Comparison of ENCODE assay signal across 1 cellular context in the genomic region with DNA sequence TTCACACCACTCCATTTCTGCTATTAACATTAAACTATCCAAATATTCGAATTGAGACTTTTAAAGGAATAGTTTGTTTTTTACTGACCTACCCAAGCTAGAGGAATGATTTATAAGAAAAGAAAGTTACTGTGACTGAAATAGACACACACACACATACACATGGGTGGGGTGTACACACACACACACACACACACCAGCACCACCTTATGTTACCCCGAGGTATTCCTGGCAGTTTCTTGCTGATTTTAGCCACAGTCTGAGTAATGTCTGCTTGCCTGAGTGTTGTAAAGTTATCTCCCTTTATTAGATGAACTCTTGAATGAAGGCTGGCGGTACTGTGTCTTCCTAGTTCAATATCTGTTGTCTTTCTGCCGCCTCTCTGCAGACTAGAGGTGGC.
TF ChIP-seq lines count a peak whose summit lies in the region.

No MANE protein-coding gene starts in this region.

TF ChIP-seq in H1, 55 proteins besides CTCF, POLR2A, EP300 and RAD21 (continued from another document):
- TF ChIP-seq, protein P1, sequence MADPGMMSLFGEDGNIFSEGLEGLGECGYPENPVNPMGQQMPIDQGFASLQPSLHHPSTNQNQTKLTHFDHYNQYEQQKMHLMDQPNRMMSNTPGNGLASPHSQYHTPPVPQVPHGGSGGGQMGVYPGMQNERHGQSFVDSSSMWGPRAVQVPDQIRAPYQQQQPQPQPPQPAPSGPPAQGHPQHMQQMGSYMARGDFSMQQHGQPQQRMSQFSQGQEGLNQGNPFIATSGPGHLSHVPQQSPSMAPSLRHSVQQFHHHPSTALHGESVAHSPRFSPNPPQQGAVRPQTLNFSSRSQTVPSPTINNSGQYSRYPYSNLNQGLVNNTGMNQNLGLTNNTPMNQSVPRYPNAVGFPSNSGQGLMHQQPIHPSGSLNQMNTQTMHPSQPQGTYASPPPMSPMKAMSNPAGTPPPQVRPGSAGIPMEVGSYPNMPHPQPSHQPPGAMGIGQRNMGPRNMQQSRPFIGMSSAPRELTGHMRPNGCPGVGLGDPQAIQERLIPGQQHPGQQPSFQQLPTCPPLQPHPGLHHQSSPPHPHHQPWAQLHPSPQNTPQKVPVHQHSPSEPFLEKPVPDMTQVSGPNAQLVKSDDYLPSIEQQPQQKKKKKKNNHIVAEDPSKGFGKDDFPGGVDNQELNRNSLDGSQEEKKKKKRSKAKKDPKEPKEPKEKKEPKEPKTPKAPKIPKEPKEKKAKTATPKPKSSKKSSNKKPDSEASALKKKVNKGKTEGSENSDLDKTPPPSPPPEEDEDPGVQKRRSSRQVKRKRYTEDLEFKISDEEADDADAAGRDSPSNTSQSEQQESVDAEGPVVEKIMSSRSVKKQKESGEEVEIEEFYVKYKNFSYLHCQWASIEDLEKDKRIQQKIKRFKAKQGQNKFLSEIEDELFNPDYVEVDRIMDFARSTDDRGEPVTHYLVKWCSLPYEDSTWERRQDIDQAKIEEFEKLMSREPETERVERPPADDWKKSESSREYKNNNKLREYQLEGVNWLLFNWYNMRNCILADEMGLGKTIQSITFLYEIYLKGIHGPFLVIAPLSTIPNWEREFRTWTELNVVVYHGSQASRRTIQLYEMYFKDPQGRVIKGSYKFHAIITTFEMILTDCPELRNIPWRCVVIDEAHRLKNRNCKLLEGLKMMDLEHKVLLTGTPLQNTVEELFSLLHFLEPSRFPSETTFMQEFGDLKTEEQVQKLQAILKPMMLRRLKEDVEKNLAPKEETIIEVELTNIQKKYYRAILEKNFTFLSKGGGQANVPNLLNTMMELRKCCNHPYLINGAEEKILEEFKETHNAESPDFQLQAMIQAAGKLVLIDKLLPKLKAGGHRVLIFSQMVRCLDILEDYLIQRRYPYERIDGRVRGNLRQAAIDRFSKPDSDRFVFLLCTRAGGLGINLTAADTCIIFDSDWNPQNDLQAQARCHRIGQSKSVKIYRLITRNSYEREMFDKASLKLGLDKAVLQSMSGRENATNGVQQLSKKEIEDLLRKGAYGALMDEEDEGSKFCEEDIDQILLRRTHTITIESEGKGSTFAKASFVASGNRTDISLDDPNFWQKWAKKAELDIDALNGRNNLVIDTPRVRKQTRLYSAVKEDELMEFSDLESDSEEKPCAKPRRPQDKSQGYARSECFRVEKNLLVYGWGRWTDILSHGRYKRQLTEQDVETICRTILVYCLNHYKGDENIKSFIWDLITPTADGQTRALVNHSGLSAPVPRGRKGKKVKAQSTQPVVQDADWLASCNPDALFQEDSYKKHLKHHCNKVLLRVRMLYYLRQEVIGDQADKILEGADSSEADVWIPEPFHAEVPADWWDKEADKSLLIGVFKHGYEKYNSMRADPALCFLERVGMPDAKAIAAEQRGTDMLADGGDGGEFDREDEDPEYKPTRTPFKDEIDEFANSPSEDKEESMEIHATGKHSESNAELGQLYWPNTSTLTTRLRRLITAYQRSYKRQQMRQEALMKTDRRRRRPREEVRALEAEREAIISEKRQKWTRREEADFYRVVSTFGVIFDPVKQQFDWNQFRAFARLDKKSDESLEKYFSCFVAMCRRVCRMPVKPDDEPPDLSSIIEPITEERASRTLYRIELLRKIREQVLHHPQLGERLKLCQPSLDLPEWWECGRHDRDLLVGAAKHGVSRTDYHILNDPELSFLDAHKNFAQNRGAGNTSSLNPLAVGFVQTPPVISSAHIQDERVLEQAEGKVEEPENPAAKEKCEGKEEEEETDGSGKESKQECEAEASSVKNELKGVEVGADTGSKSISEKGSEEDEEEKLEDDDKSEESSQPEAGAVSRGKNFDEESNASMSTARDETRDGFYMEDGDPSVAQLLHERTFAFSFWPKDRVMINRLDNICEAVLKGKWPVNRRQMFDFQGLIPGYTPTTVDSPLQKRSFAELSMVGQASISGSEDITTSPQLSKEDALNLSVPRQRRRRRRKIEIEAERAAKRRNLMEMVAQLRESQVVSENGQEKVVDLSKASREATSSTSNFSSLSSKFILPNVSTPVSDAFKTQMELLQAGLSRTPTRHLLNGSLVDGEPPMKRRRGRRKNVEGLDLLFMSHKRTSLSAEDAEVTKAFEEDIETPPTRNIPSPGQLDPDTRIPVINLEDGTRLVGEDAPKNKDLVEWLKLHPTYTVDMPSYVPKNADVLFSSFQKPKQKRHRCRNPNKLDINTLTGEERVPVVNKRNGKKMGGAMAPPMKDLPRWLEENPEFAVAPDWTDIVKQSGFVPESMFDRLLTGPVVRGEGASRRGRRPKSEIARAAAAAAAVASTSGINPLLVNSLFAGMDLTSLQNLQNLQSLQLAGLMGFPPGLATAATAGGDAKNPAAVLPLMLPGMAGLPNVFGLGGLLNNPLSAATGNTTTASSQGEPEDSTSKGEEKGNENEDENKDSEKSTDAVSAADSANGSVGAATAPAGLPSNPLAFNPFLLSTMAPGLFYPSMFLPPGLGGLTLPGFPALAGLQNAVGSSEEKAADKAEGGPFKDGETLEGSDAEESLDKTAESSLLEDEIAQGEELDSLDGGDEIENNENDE (IDR thresholded peaks at IDR 0.05; ENCODE audit: insufficient replicate concordance, low read length), result no peak
- TF ChIP-seq, protein P2, sequence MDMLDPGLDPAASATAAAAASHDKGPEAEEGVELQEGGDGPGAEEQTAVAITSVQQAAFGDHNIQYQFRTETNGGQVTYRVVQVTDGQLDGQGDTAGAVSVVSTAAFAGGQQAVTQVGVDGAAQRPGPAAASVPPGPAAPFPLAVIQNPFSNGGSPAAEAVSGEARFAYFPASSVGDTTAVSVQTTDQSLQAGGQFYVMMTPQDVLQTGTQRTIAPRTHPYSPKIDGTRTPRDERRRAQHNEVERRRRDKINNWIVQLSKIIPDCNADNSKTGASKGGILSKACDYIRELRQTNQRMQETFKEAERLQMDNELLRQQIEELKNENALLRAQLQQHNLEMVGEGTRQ (IDR thresholded peaks at IDR 0.05; ENCODE audit: low read length), result no peak
- TF ChIP-seq SIN3A (conservative IDR thresholded peaks at IDR 0.05 in 1 of 2, IDR thresholded peaks at IDR 0.05 in 1 of 2; ENCODE audit: low read depth in 1 of 2, low read length in 2 of 2), result no peak
